ENCODE assay signal across 38 cellular contexts in genomic region chr20:55544638-55545037, GRCh38.
"Had no signal": no experiment of that assay in that cellular context is flagged by ENCODE, and none has a peak within 500 bp of the region (broad histone marks: within the 10 kb centered on the region; RNA-seq: fewer than 3 reads in every experiment).

No MANE protein-coding gene starts in this region.

- H3K36me3 Mint-ChIP-seq: activated CD8-positive, alpha-beta memory T cell treated with anti-CD3 and anti-CD28 coated beads, Interleukin-2, amount 10 ng/mL, durations not matched to agents 7 days and 5 days; activated naive CD4-positive, alpha-beta T cell treated with anti-CD3 and anti-CD28 coated beads, Interleukin-2, amount 10 ng/mL, durations not matched to agents 7 days and 5 days; activated naive CD4-positive, alpha-beta T cell treated with anti-CD3 and anti-CD28 coated beads, Interleukin-2, amount 50 U/mL, for 24 hours; activated naive CD8-positive, alpha-beta T cell; activated naive CD8-positive, alpha-beta T cell treated with anti-CD3 and anti-CD28 coated beads, Interleukin-2, amount 10 ng/mL, durations not matched to agents 7 days and 5 days had no signal

- H3K4me1 ChIP-seq: adrenal gland, body of pancreas, breast epithelium had no signal

- FAIRE-seq: astrocyte, TTC549 had no signal

- H3K27ac ChIP-seq: adrenal gland, body of pancreas, brain microvascular endothelial cell, breast epithelium, WERI-Rb-1 had no signal

- H3K4me3 Mint-ChIP-seq: activated CD4-positive, alpha-beta memory T cell treated with anti-CD3 and anti-CD28 coated beads, Interleukin-2, amount 10 ng/mL, durations not matched to agents 7 days and 5 days; activated CD4-positive, alpha-beta T cell treated with anti-CD3 and anti-CD28 coated beads for 36 hours; activated CD4-positive, alpha-beta T cell treated with anti-CD3 and anti-CD28 coated beads, Interleukin-2, amount 10 ng/mL, durations not matched to agents 7 days and 5 days; activated CD8-positive, alpha-beta memory T cell treated with anti-CD3 and anti-CD28 coated beads, Interleukin-2, amount 10 ng/mL, durations not matched to agents 7 days and 5 days; activated CD8-positive, alpha-beta T cell treated with anti-CD3 and anti-CD28 coated beads, Interleukin-2, amount 10 ng/mL, durations not matched to agents 7 days and 5 days; activated naive CD4-positive, alpha-beta T cell treated with anti-CD3 and anti-CD28 coated beads, Interleukin-2, amount 10 ng/mL, durations not matched to agents 7 days and 5 days; activated naive CD4-positive, alpha-beta T cell treated with anti-CD3 and anti-CD28 coated beads, Interleukin-2, amount 50 U/mL, for 24 hours; activated naive CD8-positive, alpha-beta T cell; activated naive CD8-positive, alpha-beta T cell treated with anti-CD3 and anti-CD28 coated beads, Interleukin-2, amount 10 ng/mL, durations not matched to agents 7 days and 5 days; activated T-cell treated with anti-CD3 and anti-CD28 coated beads, Interleukin-2, amount 50 U/mL, for 24 hours; T-helper 1 cell treated with Interleukin-12 subunit alpha and Interleukin-12 subunit beta and Interleukin-4 antibody, amounts not matched to agents 30 μg/mL and 1 μg/mL, for 36 hours; T-helper 2 cell treated with Interferon-gamma antibody and Interleukin-4, amounts not matched to agents 5 μg/mL and 100 μg/mL, for 36 hours; WTC11 had no signal

- DNase-seq: activated CD4-positive, alpha-beta memory T cell treated with anti-CD3 and anti-CD28 coated beads, Interleukin-2, amount 10 ng/mL, durations not matched to agents 7 days and 5 days; activated CD4-positive, alpha-beta T cell treated with anti-CD3 and anti-CD28 coated beads for 1 hour; activated CD4-positive, alpha-beta T cell treated with anti-CD3 and anti-CD28 coated beads for 36 hours; activated CD4-positive, alpha-beta T cell treated with anti-CD3 and anti-CD28 coated beads for 48 hours; activated CD4-positive, alpha-beta T cell treated with anti-CD3 and anti-CD28 coated beads, Interleukin-2, amount 10 ng/mL, durations not matched to agents 7 days and 5 days; activated CD4-positive, alpha-beta T cell treated with anti-CD3 and anti-CD28 coated beads, Interleukin-2, amount 50 U/mL, for 48 hours; activated CD4-positive, CD25-positive, alpha-beta regulatory T cell; activated CD8-positive, alpha-beta memory T cell treated with anti-CD3 and anti-CD28 coated beads for 24 hours; activated CD8-positive, alpha-beta memory T cell treated with anti-CD3 and anti-CD28 coated beads, Interleukin-2, amount 10 ng/mL, durations not matched to agents 7 days and 5 days; activated CD8-positive, alpha-beta memory T cell treated with anti-CD3 and anti-CD28 coated beads, Interleukin-2, amount 50 U/mL, for 48 hours; activated CD8-positive, alpha-beta T cell treated with anti-CD3 and anti-CD28 coated beads, Interleukin-2, amount 10 ng/mL, durations not matched to agents 7 days and 5 days; activated effector memory CD4-positive, alpha-beta T cell treated with Interleukin-2 at 50 U/mL for 16 hours; activated gamma-delta T cell; activated naive CD4-positive, alpha-beta T cell treated with anti-CD3 and anti-CD28 coated beads, Interleukin-2, amount 10 ng/mL, durations not matched to agents 7 days and 5 days; activated naive CD4-positive, alpha-beta T cell treated with Interleukin-2 at 50 U/mL for 16 hours; activated naive CD8-positive, alpha-beta T cell treated with anti-CD3 and anti-CD28 coated beads, Interleukin-2, amount 10 ng/mL, durations not matched to agents 7 days and 5 days; activated T-cell treated with anti-CD3 and anti-CD28 coated beads, Interleukin-2, amount 50 U/mL, for 24 hours; activated T-cell treated with anti-CD3 and anti-CD28 coated beads, Interleukin-2, amount 50 U/mL, for 48 hours; adrenal gland; amniotic stem cell; aorta; body of pancreas; brain microvascular endothelial cell; central memory CD4-positive, alpha-beta T cell; T-helper 1 cell; T-helper 2 cell; T-helper 9 cell; WERI-Rb-1 had no signal

- H3K36me3 ChIP-seq: adrenal gland, brain microvascular endothelial cell, breast epithelium, WERI-Rb-1 had no signal

- H3K4me3 ChIP-seq: adrenal gland, body of pancreas, breast epithelium had no signal

- H3K9me3 ChIP-seq: adrenal gland, body of pancreas, breast epithelium had no signal

- H3K27me3 ChIP-seq: adrenal gland, body of pancreas, brain microvascular endothelial cell, breast epithelium had no signal

- H3K27me3 Mint-ChIP-seq: activated CD4-positive, alpha-beta memory T cell treated with anti-CD3 and anti-CD28 coated beads, Interleukin-2, amount 10 ng/mL, durations not matched to agents 7 days and 5 days; activated CD4-positive, alpha-beta T cell treated with anti-CD3 and anti-CD28 coated beads for 36 hours; activated CD4-positive, alpha-beta T cell treated with anti-CD3 and anti-CD28 coated beads, Interleukin-2, amount 10 ng/mL, durations not matched to agents 7 days and 5 days; activated CD8-positive, alpha-beta memory T cell treated with anti-CD3 and anti-CD28 coated beads, Interleukin-2, amount 10 ng/mL, durations not matched to agents 7 days and 5 days; activated naive CD4-positive, alpha-beta T cell treated with anti-CD3 and anti-CD28 coated beads, Interleukin-2, amount 10 ng/mL, durations not matched to agents 7 days and 5 days; activated naive CD4-positive, alpha-beta T cell treated with anti-CD3 and anti-CD28 coated beads, Interleukin-2, amount 50 U/mL, for 24 hours; activated naive CD8-positive, alpha-beta T cell; activated naive CD8-positive, alpha-beta T cell treated with anti-CD3 and anti-CD28 coated beads, Interleukin-2, amount 10 ng/mL, durations not matched to agents 7 days and 5 days; activated T-cell treated with anti-CD3 and anti-CD28 coated beads, Interleukin-2, amount 50 U/mL, for 24 hours had no signal

- H3K27ac Mint-ChIP-seq: activated CD4-positive, alpha-beta memory T cell treated with anti-CD3 and anti-CD28 coated beads, Interleukin-2, amount 10 ng/mL, durations not matched to agents 7 days and 5 days; activated CD4-positive, alpha-beta T cell treated with anti-CD3 and anti-CD28 coated beads for 36 hours; activated CD4-positive, alpha-beta T cell treated with anti-CD3 and anti-CD28 coated beads, Interleukin-2, amount 10 ng/mL, durations not matched to agents 7 days and 5 days; activated CD8-positive, alpha-beta memory T cell treated with anti-CD3 and anti-CD28 coated beads, Interleukin-2, amount 10 ng/mL, durations not matched to agents 7 days and 5 days; activated CD8-positive, alpha-beta T cell treated with anti-CD3 and anti-CD28 coated beads, Interleukin-2, amount 10 ng/mL, durations not matched to agents 7 days and 5 days; activated naive CD4-positive, alpha-beta T cell treated with anti-CD3 and anti-CD28 coated beads, Interleukin-2, amount 10 ng/mL, durations not matched to agents 7 days and 5 days; activated naive CD4-positive, alpha-beta T cell treated with anti-CD3 and anti-CD28 coated beads, Interleukin-2, amount 50 U/mL, for 24 hours; activated naive CD8-positive, alpha-beta T cell; activated naive CD8-positive, alpha-beta T cell treated with anti-CD3 and anti-CD28 coated beads, Interleukin-2, amount 10 ng/mL, durations not matched to agents 7 days and 5 days; activated T-cell treated with anti-CD3 and anti-CD28 coated beads, Interleukin-2, amount 50 U/mL, for 24 hours; activated T-helper 2 cell treated with anti-CD3 and anti-CD28 coated beads, Interferon-gamma antibody, Interleukin-2, Interleukin-4, amounts not matched to agents 10 μg/mL and 5 μg/mL and 100 μg/mL, durations not matched to agents 14 hours and 24 hours and 36 hours; T-helper 1 cell treated with Interleukin-12 subunit alpha and Interleukin-12 subunit beta and Interleukin-4 antibody, amounts not matched to agents 30 μg/mL and 1 μg/mL, for 36 hours; T-helper 2 cell treated with Interferon-gamma antibody and Interleukin-4, amounts not matched to agents 5 μg/mL and 100 μg/mL, for 36 hours; WTC11 had no signal

- H3K4me1 Mint-ChIP-seq: activated CD4-positive, alpha-beta memory T cell treated with anti-CD3 and anti-CD28 coated beads, Interleukin-2, amount 10 ng/mL, durations not matched to agents 7 days and 5 days; activated CD4-positive, alpha-beta T cell treated with anti-CD3 and anti-CD28 coated beads for 36 hours; activated CD4-positive, alpha-beta T cell treated with anti-CD3 and anti-CD28 coated beads, Interleukin-2, amount 10 ng/mL, durations not matched to agents 7 days and 5 days; activated CD8-positive, alpha-beta memory T cell treated with anti-CD3 and anti-CD28 coated beads, Interleukin-2, amount 10 ng/mL, durations not matched to agents 7 days and 5 days; activated naive CD4-positive, alpha-beta T cell treated with anti-CD3 and anti-CD28 coated beads, Interleukin-2, amount 10 ng/mL, durations not matched to agents 7 days and 5 days; activated naive CD4-positive, alpha-beta T cell treated with anti-CD3 and anti-CD28 coated beads, Interleukin-2, amount 50 U/mL, for 24 hours; activated naive CD8-positive, alpha-beta T cell treated with anti-CD3 and anti-CD28 coated beads, Interleukin-2, amount 10 ng/mL, durations not matched to agents 7 days and 5 days; WTC11 had no signal

- ATAC-seq: activated CD4-positive, alpha-beta T cell treated with anti-CD3 and anti-CD28 coated beads for 36 hours; activated CD4-positive, CD25-positive, alpha-beta regulatory T cell treated with anti-CD3 and anti-CD28 coated beads, Interleukin-2, amount 50 U/mL, for 24 hours; activated CD8-positive, alpha-beta memory T cell treated with anti-CD3 and anti-CD28 coated beads, Interleukin-2, amount 10 ng/mL, durations not matched to agents 7 days and 5 days; activated CD8-positive, alpha-beta T cell treated with anti-CD3 and anti-CD28 coated beads, Interleukin-2, amount 10 ng/mL, durations not matched to agents 7 days and 5 days; body of pancreas; WTC11 had no signal
